10 cellular contexts compared by ENCODE assay signal in genomic region chr6:41778895-41779294, GRCh38. TPM values are rescaled to one million over a fixed set of nuclear protein-coding genes. Genes with fewer than 3 reads are reported as not detected.
DNase-seq lines count a peak whose midpoint lies in the region; ATAC-seq, FAIRE-seq and TF ChIP-seq lines count a peak whose summit lies in the region.
"Had no signal": no experiment of that assay in that cellular context is flagged by ENCODE, and none has a peak within 500 bp of the region (broad histone marks: within the 10 kb centered on the region; RNA-seq: fewer than 3 reads in every experiment).

No MANE protein-coding gene starts in this region.

- H4K20me1 ChIP-seq in neural progenitor cell (ENCODE audit: low read depth) = no peaks in the 10 kb centered on the region

- H3K9me3 ChIP-seq in neural progenitor cell (ENCODE audit: low read depth) = no peaks in the 10 kb centered on the region

- DNase-seq in CD14-positive monocyte (ENCODE audit: low spot score) (no peak), NB4 (ENCODE audit: low read depth) (no peak), neural progenitor cell (ENCODE audit: low spot score) (no peak), GM12891 (ENCODE audit: insufficient read length, low spot score) (no peak)
- no peak for DNase-seq in effector memory CD8-positive, alpha-beta T cell
- no peak for DNase-seq in stimulated activated CD4-positive, alpha-beta T cell treated with anti-CD3 and anti-CD28 coated beads, Interleukin-2, amount 100 ng/mL, for 24 hours
- DNase-seq: activated gamma-delta T cell had no signal

- no peak overlapping the region for H3K27ac ChIP-seq in neural progenitor cell

- H2AFZ ChIP-seq in neural progenitor cell (replicated peaks) = no peak overlapping the region

- H3K4me1 Mint-ChIP-seq in CD14-positive monocyte (peaks cover 48% of the 10 kb centered on the region), neural progenitor cell (peaks cover 11% of the 10 kb centered on the region)
- H3K4me1 Mint-ChIP-seq in effector memory CD8-positive, alpha-beta T cell (ENCODE audit: low read depth in 2 of 2) = peaks cover 13 to 16% of the 10 kb centered on the region in 2 donors

- H3K27me3 Mint-ChIP-seq in CD14-positive monocyte (ENCODE audit: low read depth in 3 of 3) = peaks cover 3 to 13% (median 4%) of the 10 kb centered on the region in 3 donors
- peaks cover 0 to 8% of the 10 kb centered on the region in 2 donors for H3K27me3 Mint-ChIP-seq in effector memory CD8-positive, alpha-beta T cell
- H3K27me3 Mint-ChIP-seq in neural progenitor cell (ENCODE audit: insufficient read depth, low read depth) = peaks cover 8% of the 10 kb centered on the region

- H3K36me3 ChIP-seq in neural progenitor cell = no peaks in the 10 kb centered on the region

- peaks cover 16% of the 10 kb centered on the region for H3K27me3 ChIP-seq in neural progenitor cell

- H3K4me2 ChIP-seq in neural progenitor cell = peak overlapping the region; percentile 97

- peak overlapping the region; percentile 57 for H3K9ac ChIP-seq in neural progenitor cell

- peaks cover 12% of the 10 kb centered on the region for H3K4me1 ChIP-seq in neural progenitor cell

- H3K79me2 ChIP-seq in neural progenitor cell (ENCODE audit: low read depth) = no peaks in the 10 kb centered on the region

- H3K27ac Mint-ChIP-seq in CD14-positive monocyte (peak overlapping the region in 5 of 7 donors; percentile 51 to 91 (median 87)), neural progenitor cell (no peak overlapping the region)
- peak overlapping the region; percentile 63 to 86 for H3K27ac Mint-ChIP-seq in effector memory CD8-positive, alpha-beta T cell

- H3K4me3 ChIP-seq in NB4 (ENCODE audit: low read depth, low read length) (peak overlapping the region; percentile 73), neural progenitor cell (peak overlapping the region; percentile 84)

- TF ChIP-seq CTCF in CD14-positive monocyte (IDR thresholded peaks at IDR 0.05) (no peak), NB4 (IDR thresholded peaks at IDR 0.05; ENCODE audit: low read depth, low read length) (no peak), neural progenitor cell (IDR thresholded peaks at IDR 0.05) (no peak)

- H3K9me3 Mint-ChIP-seq in CD14-positive monocyte (no peaks in the 10 kb centered on the region), neural progenitor cell (no peaks in the 10 kb centered on the region)
- H3K9me3 Mint-ChIP-seq in effector memory CD8-positive, alpha-beta T cell = no peaks in the 10 kb centered on the region

- H3F3A ChIP-seq in neural progenitor cell (ENCODE audit: low read depth) = peaks cover 4% of the 10 kb centered on the region

- TF ChIP-seq POLR2A in NB4 (IDR thresholded peaks at IDR 0.05; ENCODE audit: extremely low read depth, insufficient read length) = no peak
- no peak for TF ChIP-seq POLR2A in GM12891 (IDR thresholded peaks at IDR 0.05; ENCODE audit: low read depth, low read length)

- peaks cover 20 to 27% of the 10 kb centered on the region in 2 donors for H3K36me3 Mint-ChIP-seq in CD14-positive monocyte
- H3K36me3 Mint-ChIP-seq in effector memory CD8-positive, alpha-beta T cell (ENCODE audit: insufficient read depth) = peaks cover 3% of the 10 kb centered on the region
- H3K36me3 Mint-ChIP-seq in neural progenitor cell = peaks cover 5% of the 10 kb centered on the region

- H3K4me3 Mint-ChIP-seq in CD14-positive monocyte = peak overlapping the region; percentile 84 to 92
- peak overlapping the region; percentile 85 to 88 for H3K4me3 Mint-ChIP-seq in effector memory CD8-positive, alpha-beta T cell
- peak overlapping the region; percentile 91 for H3K4me3 Mint-ChIP-seq in neural progenitor cell

- ATAC-seq in effector memory CD8-positive, alpha-beta T cell (replicated peaks) = no peak
- ATAC-seq in HG02642 (IDR thresholded peaks at IDR 0.05; ENCODE audit: poor library complexity, unreplicated experiment) = no peak
- no peak for ATAC-seq in GM18511 (IDR thresholded peaks at IDR 0.05; ENCODE audit: unreplicated experiment)

- intact Hi-C loops in CD14-positive monocyte (cut with micrococcal nuclease) = loop anchor here (5.0 to 10.0 kb wide), 3 partner anchors 72 to 174 kb away; no protein-coding TSS in a partner anchor

- no peak for FAIRE-seq in GM12891 (lab: Jason Lieb, UNC)

TF ChIP-seq in GM12891, 5 proteins besides CTCF, POLR2A, EP300 and RAD21:
- TF ChIP-seq TAF1 (IDR thresholded peaks at IDR 0.05; ENCODE audit: low read depth, low read length) (no peak), PAX5 (IDR thresholded peaks at IDR 0.05; ENCODE audit: insufficient read depth, low read length, severe bottlenecking) (no peak), POU2F2 (IDR thresholded peaks at IDR 0.05; ENCODE audit: low read depth, low read length) (no peak), POLR2AphosphoS5 (IDR thresholded peaks at IDR 0.05; ENCODE audit: low read depth, low read length) (no peak), SPI1 (IDR thresholded peaks at IDR 0.05; ENCODE audit: low read depth, low read length) (no peak)

RNA-seq across cellular contexts. Expression of gene FRS3, which starts 0.8 kb away (rescaled TPM):
- 1 to 10 TPM; 1.3 to 2.6 TPM for polyA plus RNA-seq in CD14-positive monocyte
- 1.9 and 5.3 TPM in 2 replicates for total RNA-seq in neural progenitor cell (ENCODE audit: low replicate concordance)
- polyA plus RNA-seq in GM12891 (2012; ENCODE audit: low read depth, missing spikeins) = 0.74 TPM

RNA-seq across cellular contexts. Expression of gene PRICKLE4, which starts 1.7 kb away (rescaled TPM):
- polyA plus RNA-seq in CD14-positive monocyte = not detected
- total RNA-seq in neural progenitor cell (ENCODE audit: low replicate concordance) = 1.1 TPM in 1 of 2 replicates, not detected in the other
- not detected for polyA plus RNA-seq in GM12891 (2012; ENCODE audit: low read depth, missing spikeins)

RNA-seq across cellular contexts. Expression of gene TOMM6, which starts 8.6 kb away (rescaled TPM):
- polyA plus RNA-seq in CD14-positive monocyte = 100 to 1,000 TPM; 343 to 382 TPM
- 177 and 182 TPM in 2 replicates for total RNA-seq in neural progenitor cell (ENCODE audit: low replicate concordance)
- polyA plus RNA-seq in GM12891 (2012; ENCODE audit: low read depth, missing spikeins) = 436 TPM

RNA-seq across cellular contexts. Expression of gene PGC, which starts 31.7 kb away (rescaled TPM):
- not detected for polyA plus RNA-seq in CD14-positive monocyte
- total RNA-seq in neural progenitor cell (ENCODE audit: low replicate concordance) = not detected in 2 replicates
- not detected for polyA plus RNA-seq in GM12891 (2012; ENCODE audit: low read depth, missing spikeins)
- total RNA-seq: renal cortical epithelial cell had no signal

RNA-seq across cellular contexts. Expression of gene TFEB, which starts 43.5 kb away (rescaled TPM):
- polyA plus RNA-seq in CD14-positive monocyte = 10 to 100 TPM; 42.6 to 60.0 TPM
- total RNA-seq in neural progenitor cell (ENCODE audit: low replicate concordance) = 0.13 and 0.46 TPM in 2 replicates
- polyA plus RNA-seq in GM12891 (2012; ENCODE audit: low read depth, missing spikeins) = 54.8 TPM
